Comparison of ENCODE assay signal across 1 cellular context in genomic region chr7:30276203-30276900, GRCh38.
TF ChIP-seq lines count a peak whose summit lies in the region.

No MANE protein-coding gene starts in this region.

TF ChIP-seq in HepG2, 621 proteins besides CTCF, POLR2A, EP300 and RAD21 (continued from another document and continues in another):
- TF ChIP-seq IRF1 (CRISPR knock-in tag; IDR thresholded peaks at IDR 0.05; ENCODE audit: low read depth): no peak
- TF ChIP-seq NFAT5 (CRISPR knock-in tag; IDR thresholded peaks at IDR 0.05): no peak
- TF ChIP-seq, protein P1, sequence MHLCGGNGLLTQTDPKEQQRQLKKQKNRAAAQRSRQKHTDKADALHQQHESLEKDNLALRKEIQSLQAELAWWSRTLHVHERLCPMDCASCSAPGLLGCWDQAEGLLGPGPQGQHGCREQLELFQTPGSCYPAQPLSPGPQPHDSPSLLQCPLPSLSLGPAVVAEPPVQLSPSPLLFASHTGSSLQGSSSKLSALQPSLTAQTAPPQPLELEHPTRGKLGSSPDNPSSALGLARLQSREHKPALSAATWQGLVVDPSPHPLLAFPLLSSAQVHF (CRISPR knock-in tag; IDR thresholded peaks at IDR 0.05): no peak
- TF ChIP-seq ZFP37 (CRISPR knock-in tag; IDR thresholded peaks at IDR 0.05; ENCODE audit: borderline replicate concordance): no peak
- TF ChIP-seq, protein P2, sequence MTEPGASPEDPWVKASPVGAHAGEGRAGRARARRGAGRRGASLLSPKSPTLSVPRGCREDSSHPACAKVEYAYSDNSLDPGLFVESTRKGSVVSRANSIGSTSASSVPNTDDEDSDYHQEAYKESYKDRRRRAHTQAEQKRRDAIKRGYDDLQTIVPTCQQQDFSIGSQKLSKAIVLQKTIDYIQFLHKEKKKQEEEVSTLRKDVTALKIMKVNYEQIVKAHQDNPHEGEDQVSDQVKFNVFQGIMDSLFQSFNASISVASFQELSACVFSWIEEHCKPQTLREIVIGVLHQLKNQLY (CRISPR knock-in tag; IDR thresholded peaks at IDR 0.05): no peak
- TF ChIP-seq, protein P3, sequence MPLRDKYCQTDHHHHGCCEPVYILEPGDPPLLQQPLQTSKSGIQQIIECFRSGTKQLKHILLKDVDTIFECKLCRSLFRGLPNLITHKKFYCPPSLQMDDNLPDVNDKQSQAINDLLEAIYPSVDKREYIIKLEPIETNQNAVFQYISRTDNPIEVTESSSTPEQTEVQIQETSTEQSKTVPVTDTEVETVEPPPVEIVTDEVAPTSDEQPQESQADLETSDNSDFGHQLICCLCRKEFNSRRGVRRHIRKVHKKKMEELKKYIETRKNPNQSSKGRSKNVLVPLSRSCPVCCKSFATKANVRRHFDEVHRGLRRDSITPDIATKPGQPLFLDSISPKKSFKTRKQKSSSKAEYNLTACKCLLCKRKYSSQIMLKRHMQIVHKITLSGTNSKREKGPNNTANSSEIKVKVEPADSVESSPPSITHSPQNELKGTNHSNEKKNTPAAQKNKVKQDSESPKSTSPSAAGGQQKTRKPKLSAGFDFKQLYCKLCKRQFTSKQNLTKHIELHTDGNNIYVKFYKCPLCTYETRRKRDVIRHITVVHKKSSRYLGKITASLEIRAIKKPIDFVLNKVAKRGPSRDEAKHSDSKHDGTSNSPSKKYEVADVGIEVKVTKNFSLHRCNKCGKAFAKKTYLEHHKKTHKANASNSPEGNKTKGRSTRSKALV (CRISPR knock-in tag; IDR thresholded peaks at IDR 0.05): no peak
- TF ChIP-seq, protein P4, sequence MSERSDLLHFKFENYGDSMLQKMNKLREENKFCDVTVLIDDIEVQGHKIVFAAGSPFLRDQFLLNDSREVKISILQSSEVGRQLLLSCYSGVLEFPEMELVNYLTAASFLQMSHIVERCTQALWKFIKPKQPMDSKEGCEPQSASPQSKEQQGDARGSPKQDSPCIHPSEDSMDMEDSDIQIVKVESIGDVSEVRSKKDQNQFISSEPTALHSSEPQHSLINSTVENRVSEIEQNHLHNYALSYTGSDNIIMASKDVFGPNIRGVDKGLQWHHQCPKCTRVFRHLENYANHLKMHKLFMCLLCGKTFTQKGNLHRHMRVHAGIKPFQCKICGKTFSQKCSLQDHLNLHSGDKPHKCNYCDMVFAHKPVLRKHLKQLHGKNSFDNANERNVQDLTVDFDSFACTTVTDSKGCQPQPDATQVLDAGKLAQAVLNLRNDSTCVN (CRISPR knock-in tag; IDR thresholded peaks at IDR 0.05; ENCODE audit: borderline replicate concordance): no peak
- no peak for TF ChIP-seq ZFP41 (CRISPR knock-in tag; IDR thresholded peaks at IDR 0.05; ENCODE audit: borderline replicate concordance)
- TF ChIP-seq BCL6 (CRISPR knock-in tag; IDR thresholded peaks at IDR 0.05): peak; percentile 89
- TF ChIP-seq DMTF1 (CRISPR knock-in tag; IDR thresholded peaks at IDR 0.05): no peak
- TF ChIP-seq, protein P5, sequence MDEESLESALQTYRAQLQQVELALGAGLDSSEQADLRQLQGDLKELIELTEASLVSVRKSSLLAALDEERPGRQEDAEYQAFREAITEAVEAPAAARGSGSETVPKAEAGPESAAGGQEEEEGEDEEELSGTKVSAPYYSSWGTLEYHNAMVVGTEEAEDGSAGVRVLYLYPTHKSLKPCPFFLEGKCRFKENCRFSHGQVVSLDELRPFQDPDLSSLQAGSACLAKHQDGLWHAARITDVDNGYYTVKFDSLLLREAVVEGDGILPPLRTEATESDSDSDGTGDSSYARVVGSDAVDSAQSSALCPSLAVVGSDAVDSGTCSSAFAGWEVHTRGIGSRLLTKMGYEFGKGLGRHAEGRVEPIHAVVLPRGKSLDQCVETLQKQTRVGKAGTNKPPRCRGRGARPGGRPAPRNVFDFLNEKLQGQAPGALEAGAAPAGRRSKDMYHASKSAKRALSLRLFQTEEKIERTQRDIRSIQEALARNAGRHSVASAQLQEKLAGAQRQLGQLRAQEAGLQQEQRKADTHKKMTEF (CRISPR knock-in tag; IDR thresholded peaks at IDR 0.05): no peak
- no peak for TF ChIP-seq SP5 (CRISPR knock-in tag; IDR thresholded peaks at IDR 0.05; ENCODE audit: borderline replicate concordance, low read depth)
- no peak for TF ChIP-seq KDM1A (CRISPR knock-in tag; IDR thresholded peaks at IDR 0.05)
- no peak for TF ChIP-seq ZBTB38 (CRISPR knock-in tag; IDR thresholded peaks at IDR 0.05)
- 0 out of 2 replicates have a peak, but pooled peaks have one; percentile 27 for TF ChIP-seq SAP130 (CRISPR knock-in tag; IDR thresholded peaks at IDR 0.05; ENCODE audit: low read depth)
- no peak for TF ChIP-seq SKIL (CRISPR knock-in tag; IDR thresholded peaks at IDR 0.05; ENCODE audit: borderline replicate concordance)
- TF ChIP-seq ETV6 (CRISPR knock-in tag; conservative IDR thresholded peaks at IDR 0.05): no peak
- TF ChIP-seq KIAA2018 (CRISPR knock-in tag; IDR thresholded peaks at IDR 0.05; ENCODE audit: borderline replicate concordance): no peak
- TF ChIP-seq MATR3 (CRISPR knock-in tag; IDR thresholded peaks at IDR 0.05): no peak
- no peak for TF ChIP-seq MED1 (CRISPR knock-in tag; IDR thresholded peaks at IDR 0.05)
- no peak for TF ChIP-seq ZNF24 (IDR thresholded peaks at IDR 0.05)
- TF ChIP-seq SOX13 (IDR thresholded peaks at IDR 0.05): no peak
- TF ChIP-seq SOX13 (CRISPR knock-in tag; conservative IDR thresholded peaks at IDR 0.05 in 1 of 2, IDR thresholded peaks at IDR 0.05 in 1 of 2): peak in 1 of 2 experiments; percentile 42; a peak in 2 of 4 replicates
- TF ChIP-seq CREB1 (IDR thresholded peaks at IDR 0.05): no peak
- TF ChIP-seq CREB1 (CRISPR knock-in tag; IDR thresholded peaks at IDR 0.05): no peak
- TF ChIP-seq RFX5 (IDR thresholded peaks at IDR 0.05; ENCODE audit: low read depth, low read length): no peak
- no peak for TF ChIP-seq ARNTL (CRISPR knock-in tag; IDR thresholded peaks at IDR 0.05)
- TF ChIP-seq HOXA7 (CRISPR knock-in tag; IDR thresholded peaks at IDR 0.05): no peak
- no peak for TF ChIP-seq DR1 (CRISPR knock-in tag; IDR thresholded peaks at IDR 0.05)
